In the genomic region with DNA sequence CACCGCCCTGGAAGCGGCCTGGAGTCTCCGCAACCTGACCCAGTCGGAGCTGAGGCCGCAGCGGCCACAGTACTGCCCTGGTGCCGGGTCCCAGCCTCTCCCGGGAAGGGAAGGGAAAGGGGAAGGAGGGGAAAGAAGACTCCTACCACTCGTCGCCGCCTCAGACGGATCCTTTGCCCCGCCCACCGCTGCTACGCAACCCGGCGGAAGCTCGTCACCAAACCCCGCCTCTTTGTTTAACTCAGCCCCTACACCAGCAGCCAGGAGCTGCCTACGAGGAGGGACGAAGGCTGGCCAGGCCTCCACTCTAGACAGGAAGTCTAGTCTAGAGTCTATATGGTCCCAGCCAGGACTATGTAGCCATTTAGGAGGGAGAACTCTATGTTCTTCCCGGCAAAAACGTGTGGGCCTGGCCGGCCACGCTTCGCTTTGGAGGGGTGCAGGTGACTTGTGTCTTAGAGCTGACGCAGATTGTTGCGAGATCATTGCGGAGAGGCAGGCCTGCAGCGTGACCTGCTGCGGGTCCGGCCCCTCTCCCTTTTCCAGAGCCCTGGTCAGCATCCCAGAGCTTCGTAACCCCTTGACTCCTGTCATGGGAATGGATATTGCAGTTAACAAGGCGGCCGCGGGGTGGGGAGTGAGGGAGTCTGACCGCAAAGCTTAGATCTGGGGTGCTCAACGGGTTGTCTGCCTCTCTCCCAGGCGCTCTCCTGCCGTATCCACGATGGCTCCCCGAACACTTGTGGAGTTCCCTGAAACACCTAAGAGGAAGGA, we compare ENCODE assay signal across 8 cellular contexts. TPM values are rescaled to one million over a fixed set of nuclear protein-coding genes. Genes with fewer than 3 reads are reported as not detected.
DNase-seq lines count a peak whose midpoint lies in the region; ATAC-seq and TF ChIP-seq lines count a peak whose summit lies in the region.

A gene (minus strand): TSS at position 166 of the 774 bp plus-strand sequence. CDS start 7,875 bp downstream, outside the sequence.

- peak within 1 kb of the TSS; percentile 95 for H3K9ac ChIP-seq in IMR-90 (ENCODE audit: low read depth, low read length)

- in situ Hi-C loops in IMR-90 (cut with MboI; ENCODE audit: low sequenced_read_pairs) = no loop called here

- peaks cover 23 to 49% of the 10 kb centered on the region in 2 experiments for H3K79me1 ChIP-seq in IMR-90 (ENCODE audit: low read depth in 1 of 2, low read length in 2 of 2)

- H3K9me1 ChIP-seq in IMR-90 (ENCODE audit: insufficient read depth, low read length) = peaks cover 16% of the 10 kb centered on the region

- H4K8ac ChIP-seq in IMR-90 (ENCODE audit: low read depth in 2 of 2, low read length in 2 of 2) = peak within 1 kb of the TSS; percentile 84 to 97

- peak within 1 kb of the TSS; percentile 93 for H3K4me2 ChIP-seq in IMR-90 (ENCODE audit: low read depth, low read length)

- H2BK20ac ChIP-seq in IMR-90 (ENCODE audit: low read depth, low read length) = peak within 1 kb of the TSS; percentile 23

- H2AK9ac ChIP-seq in IMR-90 (replicated peaks; ENCODE audit: low read depth, low read length, poor library complexity) = peak within 1 kb of the TSS; percentile 95

- H3K4me1 ChIP-seq in IMR-90 (ENCODE audit: control insufficient read depth, insufficient read depth, low read length) (peaks cover 4% of the 10 kb centered on the region; the same call in 1 of the 2 replicates), mononuclear cell (ENCODE audit: insufficient read depth, low read length) (peaks cover 55% of the 10 kb centered on the region)

- peak within 1 kb of the TSS; percentile 88 for H3K18ac ChIP-seq in IMR-90 (ENCODE audit: low read depth, low read length)

- peak within 1 kb of the TSS; percentile 92 for H2AK5ac ChIP-seq in IMR-90 (ENCODE audit: low read depth, low read length)

- intact Hi-C loops in IMR-90 (cut with micrococcal nuclease) = loop anchor here (2.0 kb wide), 2 partner anchors 15 to 63 kb away; a partner anchor contains a TSS

- ATAC-seq in GM21528 (IDR thresholded peaks at IDR 0.05; ENCODE audit: low FRiP score, unreplicated experiment) = peak; percentile 81
- peak; percentile 76 for ATAC-seq in IMR-90 (ENCODE audit: low read depth)

- CTCF ChIA-PET in IMR-90 (lab: Yijun Ruan, JAX) = interaction anchor here (0.6 to 2.0 kb wide), 14 partner anchors 14 to 1623 kb away, joined by 3 to 22 read pairs (median 4); a partner anchor contains a TSS

- H3K27me3 ChIP-seq in IMR-90 (ENCODE audit: control insufficient read depth, insufficient read depth, low read length) = no peaks in the 10 kb centered on the region
- no peaks in the 10 kb centered on the region for H3K27me3 ChIP-seq in mononuclear cell (ENCODE audit: insufficient read depth, low read length)

- dilution Hi-C loops in IMR-90 (cut with HindIII; ENCODE audit: low sequenced_read_pairs, unreplicated experiment) = no loop called here

- H3K4me3 ChIP-seq in IMR-90 (ENCODE audit: insufficient read depth, low read depth, low read length) (peak within 1 kb of the TSS; percentile 79), mononuclear cell (ENCODE audit: low read length) (peak within 1 kb of the TSS; percentile 98)

- TF ChIP-seq CTCF in IMR-90 (conservative IDR thresholded peaks at IDR 0.05; ENCODE audit: low read depth, low read length) = 0 out of 2 replicates have a peak, but pooled peaks have one; percentile 16

- no peak for TF ChIP-seq RAD21 in IMR-90 (IDR thresholded peaks at IDR 0.05; ENCODE audit: low read length)

- H4K91ac ChIP-seq in IMR-90 (ENCODE audit: insufficient read depth, low read depth, low read length) = peak within 1 kb of the TSS; percentile 96

- 5% methylated on average over 8 of the region's 42 CpGs; no CpG with 5 or more reads in 1 of the 2 experiments for WGBS in IMR-90 (ENCODE audit: extremely low coverage in 2 of 2, insufficient read length in 1 of 2), 2 experiments

- peaks cover 4% of the 10 kb centered on the region; the same call in 1 of the 2 replicates for H3K36me3 ChIP-seq in IMR-90 (ENCODE audit: control insufficient read depth, insufficient read depth, low read length)

- H2BK5ac ChIP-seq in IMR-90 (ENCODE audit: low read depth, low read length, poor library complexity, severe bottlenecking) = peak within 1 kb of the TSS; percentile 94

- peak within 1 kb of the TSS; percentile 98 for H3K14ac ChIP-seq in IMR-90 (replicated peaks; ENCODE audit: low read depth, low read length)

- H3K56ac ChIP-seq in IMR-90 (ENCODE audit: extremely low read depth, insufficient read depth, low read length) = peak within 1 kb of the TSS; percentile 93

- peak; percentile 93 for TF ChIP-seq POLR2A in IMR-90 (IDR thresholded peaks at IDR 0.05; ENCODE audit: low read depth, low read length)

- H3K27ac ChIP-seq in IMR-90 (ENCODE audit: insufficient read depth, low read length) = peak within 1 kb of the TSS; percentile 95

- H2BK120ac ChIP-seq in IMR-90 (ENCODE audit: low read depth, low read length) = peak within 1 kb of the TSS; percentile 81

- peak within 1 kb of the TSS; percentile 87 for H2AFZ ChIP-seq in IMR-90 (replicated peaks; ENCODE audit: low read length, poor library complexity)

- peak within 1 kb of the TSS; percentile 93 for H4K5ac ChIP-seq in IMR-90 (ENCODE audit: low read depth, low read length)

- H2BK15ac ChIP-seq in IMR-90 (ENCODE audit: low read depth, low read length) = peak within 1 kb of the TSS; percentile 79

- BruUV-seq in IMR-90 (replicated peaks; lab: Mats Ljungman, UMichigan) = no TSS peak

- H3K9me3 ChIP-seq in IMR-90 (ENCODE audit: control insufficient read depth, insufficient read depth, low read length) (no peaks in the 10 kb centered on the region), mononuclear cell (ENCODE audit: low read depth, low read length) (no peaks in the 10 kb centered on the region)

- POLR2A ChIA-PET in IMR-90 (lab: Charles Lee; ENCODE audit: unreplicated experiment) = interaction anchor here (0.5 to 1.7 kb wide), 8 partner anchors 8 to 99 kb away, joined by 3 to 5 read pairs (median 4); a partner anchor contains a TSS

- peaks cover 6% of the 10 kb centered on the region; the same call in 1 of the 2 replicates for H4K20me1 ChIP-seq in IMR-90 (ENCODE audit: insufficient read depth, low read length)

- peak within 1 kb of the TSS; percentile 94 for H3K23ac ChIP-seq in IMR-90 (ENCODE audit: low read depth, low read length)

- H3K4ac ChIP-seq in IMR-90 (ENCODE audit: low read depth, low read length) = peak within 1 kb of the TSS; percentile 98

- DNase-seq in DMS 273 (lab: John Stamatoyannopoulos, UW; ENCODE audit: unreplicated experiment) (peak; percentile 97), IMR-90 (peak; percentile 97), OCI-M1 (lab: John Stamatoyannopoulos, UW) (peak; percentile 98), activated T-cell treated with anti-CD3 and anti-CD28 coated beads for 24 hours (ENCODE audit: low read depth) (peak; percentile 89), epidermal melanocyte (ENCODE audit: insufficient read length, low spot score) (peak; percentile 97)
- peak; percentile 86 for DNase-seq in stimulated activated CD8-positive, alpha-beta memory T cell treated with anti-CD3 and anti-CD28 coated beads, Interleukin-4, amount 100 ng/mL, for 1 hour (ENCODE audit: low read depth in 2 of 2, low spot score in 1 of 2)

TF ChIP-seq in IMR-90, 13 proteins besides CTCF, POLR2A, EP300 and RAD21:
- TF ChIP-seq FOS (IDR thresholded peaks at IDR 0.05; ENCODE audit: low read depth, low read length) (no peak), SMC3 (IDR thresholded peaks at IDR 0.05; ENCODE audit: low read depth, low read length) (no peak), RFX5 (IDR thresholded peaks at IDR 0.05; ENCODE audit: low read depth, low read length) (no peak), CEBPB (IDR thresholded peaks at IDR 0.05; ENCODE audit: low read depth, low read length) (peak; percentile 54; the same call in 1 of the 2 replicates), MXI1 (IDR thresholded peaks at IDR 0.05; ENCODE audit: borderline replicate concordance, low read depth, low read length) (no peak), CHD1 (IDR thresholded peaks at IDR 0.05; ENCODE audit: low read depth, low read length) (0 out of 2 replicates have a peak, but pooled peaks have one; percentile 32), NFE2L2 (IDR thresholded peaks at IDR 0.05; ENCODE audit: low read depth, low read length) (0 out of 2 replicates have a peak, but pooled peaks have one; percentile 2), RCOR1 (IDR thresholded peaks at IDR 0.05; ENCODE audit: insufficient replicate concordance, low read length) (no peak), BHLHE40 (IDR thresholded peaks at IDR 0.05; ENCODE audit: low read depth, low read length) (peak; percentile 48), MAFK (IDR thresholded peaks at IDR 0.05; ENCODE audit: low read depth, low read length) (no peak), MAZ (IDR thresholded peaks at IDR 0.05; ENCODE audit: borderline replicate concordance, low read depth, low read length) (0 out of 2 replicates have a peak, but pooled peaks have one; percentile 30)
- TF ChIP-seq, protein P1, sequence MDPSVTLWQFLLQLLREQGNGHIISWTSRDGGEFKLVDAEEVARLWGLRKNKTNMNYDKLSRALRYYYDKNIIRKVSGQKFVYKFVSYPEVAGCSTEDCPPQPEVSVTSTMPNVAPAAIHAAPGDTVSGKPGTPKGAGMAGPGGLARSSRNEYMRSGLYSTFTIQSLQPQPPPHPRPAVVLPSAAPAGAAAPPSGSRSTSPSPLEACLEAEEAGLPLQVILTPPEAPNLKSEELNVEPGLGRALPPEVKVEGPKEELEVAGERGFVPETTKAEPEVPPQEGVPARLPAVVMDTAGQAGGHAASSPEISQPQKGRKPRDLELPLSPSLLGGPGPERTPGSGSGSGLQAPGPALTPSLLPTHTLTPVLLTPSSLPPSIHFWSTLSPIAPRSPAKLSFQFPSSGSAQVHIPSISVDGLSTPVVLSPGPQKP (IDR thresholded peaks at IDR 0.05; ENCODE audit: borderline replicate concordance, low read depth, low read length) = no peak
- TF ChIP-seq, protein P2, sequence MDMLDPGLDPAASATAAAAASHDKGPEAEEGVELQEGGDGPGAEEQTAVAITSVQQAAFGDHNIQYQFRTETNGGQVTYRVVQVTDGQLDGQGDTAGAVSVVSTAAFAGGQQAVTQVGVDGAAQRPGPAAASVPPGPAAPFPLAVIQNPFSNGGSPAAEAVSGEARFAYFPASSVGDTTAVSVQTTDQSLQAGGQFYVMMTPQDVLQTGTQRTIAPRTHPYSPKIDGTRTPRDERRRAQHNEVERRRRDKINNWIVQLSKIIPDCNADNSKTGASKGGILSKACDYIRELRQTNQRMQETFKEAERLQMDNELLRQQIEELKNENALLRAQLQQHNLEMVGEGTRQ (IDR thresholded peaks at IDR 0.05; ENCODE audit: low read depth, low read length) = no peak

RNA-seq across cellular contexts. Expression of the gene that starts here (rescaled TPM):
- total RNA-seq in IMR-90 (2012; rRNA removed) (191 and 272 TPM in 2 replicates), mononuclear cell (34.3 TPM)
- polyA plus RNA-seq in IMR-90 (2012; rRNA removed) = 112 and 125 TPM in 2 replicates
- 83.1 and 122 TPM in 2 replicates for polyA plus RNA-seq in IMR-90 (2012; cell fraction: cytosol; rRNA removed)
- 45.0 and 90.2 TPM in 2 replicates for polyA plus RNA-seq in IMR-90 (2012; cell fraction: nucleus; rRNA removed; ENCODE audit: low replicate concordance)

Comparison
In these comparisons a context has a peak if more than half of its experiments do, and no peak if none do; other contexts are left out.
1. Peak in every context shown above with its lines: DNase-seq, ATAC-seq, H3K4me3 ChIP-seq and H3K27ac ChIP-seq.